15 cellular contexts compared by ENCODE assay signal in genomic region chrX:50168305-50168704, GRCh38. TPM values are rescaled to one million over a fixed set of nuclear protein-coding genes. Genes with fewer than 3 reads are reported as not detected.
A peak's percentile ranks its signal among the peaks of the same experiment; 100 is the strongest.
DNase-seq lines count a peak whose midpoint lies in the region; ATAC-seq, FAIRE-seq and TF ChIP-seq lines count a peak whose summit lies in the region.
"Had no signal": no experiment of that assay in that cellular context is flagged by ENCODE, and none has a peak within 500 bp of the region (broad histone marks: within the 10 kb centered on the region; RNA-seq: fewer than 3 reads in every experiment).

No MANE protein-coding gene starts in this region.

- H3K4me2 ChIP-seq in astrocyte (ENCODE audit: low read length), result no peak overlapping the region
- H3K4me2 ChIP-seq: BLaER1 treated with 17β-estradiol and CSF1 and Interleukin-3, amounts not matched to agents 10 nM and 100 nM had no signal

- DNase-seq in astrocyte (ENCODE audit: low read depth) (no peak), GOT3 (lab: John Stamatoyannopoulos, UW) (no peak), NCI-H2107 (lab: John Stamatoyannopoulos, UW) (no peak), D341Med (ENCODE audit: low spot score) (no peak), NCI-H128 (lab: John Stamatoyannopoulos, UW; ENCODE audit: unreplicated experiment) (no peak)
- DNase-seq: amniotic stem cell; effector memory CD8-positive, alpha-beta T cell; ovary had no signal

- H3K9me3 Mint-ChIP-seq in astrocyte (ENCODE audit: unreplicated experiment), result peaks cover 2% of the 10 kb centered on the region
- H3K9me3 Mint-ChIP-seq: effector memory CD8-positive, alpha-beta T cell had no signal

- no peak overlapping the region for H3K4me3 Mint-ChIP-seq in astrocyte (ENCODE audit: unreplicated experiment)
- H3K4me3 Mint-ChIP-seq: effector memory CD8-positive, alpha-beta T cell had no signal

- no peak for TF ChIP-seq CTCF in astrocyte (IDR thresholded peaks at IDR 0.05; ENCODE audit: insufficient read depth, low read depth, low read length)

- peak; percentile 96 for FAIRE-seq in astrocyte (lab: Jason Lieb, UNC)
- FAIRE-seq: RCC 7860 had no signal

- H3K36me3 ChIP-seq in astrocyte (ENCODE audit: insufficient read depth, low read length), result no peaks in the 10 kb centered on the region
- H3K36me3 ChIP-seq: BLaER1 treated with 17β-estradiol and CSF1 and Interleukin-3, amounts not matched to agents 10 nM and 100 nM; ovary had no signal

- H3K9me3 ChIP-seq in astrocyte (ENCODE audit: insufficient read depth, low read depth, low read length), result no peaks in the 10 kb centered on the region
- H3K9me3 ChIP-seq: BLaER1 treated with 17β-estradiol and CSF1 and Interleukin-3, amounts not matched to agents 10 nM and 100 nM; ovary had no signal

- H3K4me1 Mint-ChIP-seq in astrocyte (ENCODE audit: low read depth, unreplicated experiment), result no peaks in the 10 kb centered on the region

- no peak overlapping the region for H3K4me3 ChIP-seq in astrocyte (ENCODE audit: insufficient read depth, low read depth, low read length)
- H3K4me3 ChIP-seq: BLaER1 treated with 17β-estradiol and CSF1 and Interleukin-3, amounts not matched to agents 10 nM and 100 nM; lung; ovary had no signal

- no peaks in the 10 kb centered on the region for H3K36me3 Mint-ChIP-seq in astrocyte (ENCODE audit: low read depth, unreplicated experiment)

- ATAC-seq in GM18502 (IDR thresholded peaks at IDR 0.05; ENCODE audit: poor library complexity, unreplicated experiment) (peak; percentile 77), GM21360 (IDR thresholded peaks at IDR 0.05; ENCODE audit: unreplicated experiment) (peak; percentile 46), HG03095 (IDR thresholded peaks at IDR 0.05; ENCODE audit: unreplicated experiment) (peak; percentile 64)
- ATAC-seq: effector memory CD8-positive, alpha-beta T cell had no signal

- no peak overlapping the region for H2AFZ ChIP-seq in astrocyte (ENCODE audit: low read depth, low read length)

- H3K27ac ChIP-seq in astrocyte (ENCODE audit: low read depth, low read length), result no peak overlapping the region
- H3K27ac ChIP-seq: BLaER1 treated with 17β-estradiol and CSF1 and Interleukin-3, amounts not matched to agents 10 nM and 100 nM; ovary had no signal

- no peak overlapping the region for H3K9ac ChIP-seq in astrocyte (ENCODE audit: low read length)
- H3K9ac ChIP-seq: BLaER1 treated with 17β-estradiol and CSF1 and Interleukin-3, amounts not matched to agents 10 nM and 100 nM had no signal

- H4K20me1 ChIP-seq in astrocyte (ENCODE audit: insufficient read depth, low read length), result no peaks in the 10 kb centered on the region

- peaks cover 2% of the 10 kb centered on the region for H3K27me3 Mint-ChIP-seq in astrocyte (ENCODE audit: low read depth, unreplicated experiment)
- H3K27me3 Mint-ChIP-seq: effector memory CD8-positive, alpha-beta T cell had no signal

- H3K27ac Mint-ChIP-seq in astrocyte (ENCODE audit: unreplicated experiment), result no peak overlapping the region
- H3K27ac Mint-ChIP-seq: effector memory CD8-positive, alpha-beta T cell had no signal

- no peaks in the 10 kb centered on the region for H3K79me2 ChIP-seq in astrocyte (ENCODE audit: insufficient read depth, low read length)

- no peaks in the 10 kb centered on the region for H3K27me3 ChIP-seq in astrocyte (ENCODE audit: insufficient read depth, low read length)
- H3K27me3 ChIP-seq: ovary had no signal

- no peaks in the 10 kb centered on the region for H3K4me1 ChIP-seq in astrocyte (ENCODE audit: insufficient read depth, low read length)
- H3K4me1 ChIP-seq: BLaER1 treated with 17β-estradiol and CSF1 and Interleukin-3, amounts not matched to agents 10 nM and 100 nM had no signal

RNA-seq across cellular contexts. Expression of gene AKAP4, which starts 32.5 kb away (rescaled TPM):
- total RNA-seq in astrocyte, result not detected in 2 replicates
- total RNA-seq: LHCN-M2, lung, ovary had no signal

RNA-seq across cellular contexts. Expression of gene CCNB3, which starts 36.3 kb away (rescaled TPM):
- 0.16 and 0.29 TPM in 2 replicates for total RNA-seq in astrocyte
